In the genomic region with DNA sequence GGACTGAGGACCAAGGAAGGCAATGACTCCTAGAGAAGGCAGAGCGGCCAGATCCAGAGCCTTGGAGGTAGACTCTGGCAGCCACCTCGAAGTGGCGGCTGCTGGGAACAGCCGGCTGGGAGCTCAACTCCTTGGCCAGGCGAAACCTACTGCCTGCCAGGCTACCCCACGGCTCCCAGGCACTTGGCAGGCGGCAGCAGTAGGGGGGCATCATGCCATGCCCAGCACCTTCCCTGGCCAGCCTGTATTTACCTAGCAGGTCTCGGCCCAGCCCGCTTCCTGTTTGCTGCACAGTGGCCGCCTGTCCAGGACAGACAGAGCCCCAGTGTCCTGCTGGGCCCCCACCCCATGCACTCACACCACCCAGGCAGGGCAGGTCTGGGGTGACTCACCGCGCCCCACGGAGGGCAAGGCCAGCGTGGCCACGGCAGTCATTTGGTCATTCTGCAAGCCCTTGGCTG, we compare ENCODE assay signal across 1 cellular context.
A peak's percentile ranks its signal among the peaks of the same experiment; 100 is the strongest.
TF ChIP-seq lines count a peak whose summit lies in the region.

No MANE protein-coding gene starts in this region.

TF ChIP-seq in HepG2, 621 proteins besides CTCF, POLR2A, EP300 and RAD21 (continues in another document):
- peak; percentile 32; the same call in 1 of the 2 replicates for TF ChIP-seq ZNF792 (CRISPR knock-in tag; IDR thresholded peaks at IDR 0.05)
- no peak for TF ChIP-seq KAT2B (IDR thresholded peaks at IDR 0.05; ENCODE audit: borderline replicate concordance, low read depth, low read length)
- TF ChIP-seq ZNF121 (CRISPR knock-in tag; IDR thresholded peaks at IDR 0.05) = peak; percentile 65; the same call in 1 of the 2 replicates
- TF ChIP-seq HOXA3 (CRISPR knock-in tag; IDR thresholded peaks at IDR 0.05) = peak; percentile 45; the same call in 1 of the 2 replicates
- no peak for TF ChIP-seq CCAR2 (optimal IDR thresholded peaks at IDR 0.05; ENCODE audit: low read depth, low read length)
- TF ChIP-seq ZNF678 (CRISPR knock-in tag; IDR thresholded peaks at IDR 0.05) = no peak
- no peak for TF ChIP-seq ETV6 (CRISPR knock-in tag; conservative IDR thresholded peaks at IDR 0.05)
- peak; percentile 33; the same call in 1 of the 2 replicates for TF ChIP-seq SOX5 (CRISPR knock-in tag; IDR thresholded peaks at IDR 0.05; ENCODE audit: borderline replicate concordance)
- peak; percentile 68; the same call in 1 of the 2 replicates for TF ChIP-seq TBX2 (CRISPR knock-in tag; IDR thresholded peaks at IDR 0.05; ENCODE audit: borderline replicate concordance)
- TF ChIP-seq FOXA1 (IDR thresholded peaks at IDR 0.05) = no peak
- peak; percentile 91 for TF ChIP-seq FOXA1 (CRISPR knock-in tag; IDR thresholded peaks at IDR 0.05)
- TF ChIP-seq RXRB (CRISPR knock-in tag; IDR thresholded peaks at IDR 0.05; ENCODE audit: borderline replicate concordance) = peak; percentile 70; the same call in 1 of the 2 replicates
- TF ChIP-seq, protein P1, sequence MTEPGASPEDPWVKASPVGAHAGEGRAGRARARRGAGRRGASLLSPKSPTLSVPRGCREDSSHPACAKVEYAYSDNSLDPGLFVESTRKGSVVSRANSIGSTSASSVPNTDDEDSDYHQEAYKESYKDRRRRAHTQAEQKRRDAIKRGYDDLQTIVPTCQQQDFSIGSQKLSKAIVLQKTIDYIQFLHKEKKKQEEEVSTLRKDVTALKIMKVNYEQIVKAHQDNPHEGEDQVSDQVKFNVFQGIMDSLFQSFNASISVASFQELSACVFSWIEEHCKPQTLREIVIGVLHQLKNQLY (CRISPR knock-in tag; IDR thresholded peaks at IDR 0.05) = peak; percentile 50; the same call in 1 of the 2 replicates
- TF ChIP-seq JARID2 (CRISPR knock-in tag; IDR thresholded peaks at IDR 0.05; ENCODE audit: insufficient replicate concordance) = no peak
- TF ChIP-seq NR2F6 (IDR thresholded peaks at IDR 0.05) = no peak
- TF ChIP-seq NR2F6 (CRISPR knock-in tag; IDR thresholded peaks at IDR 0.05) = peak; percentile 83
- peak; percentile 74; the same call in 1 of the 2 replicates for TF ChIP-seq PHF21A (CRISPR knock-in tag; IDR thresholded peaks at IDR 0.05)
- peak; percentile 52; the same call in 1 of the 3 replicates for TF ChIP-seq MXI1 (IDR thresholded peaks at IDR 0.05; ENCODE audit: borderline replicate concordance, low read depth, low read length)
- TF ChIP-seq DNMT1 (CRISPR knock-in tag; IDR thresholded peaks at IDR 0.05) = no peak
- no peak for TF ChIP-seq ZNF557 (CRISPR knock-in tag; IDR thresholded peaks at IDR 0.05)
- no peak for TF ChIP-seq ATF7 (IDR thresholded peaks at IDR 0.05)
- no peak for TF ChIP-seq ATF7 (CRISPR knock-in tag; IDR thresholded peaks at IDR 0.05)
- no peak for TF ChIP-seq AHR (CRISPR knock-in tag; IDR thresholded peaks at IDR 0.05)
- TF ChIP-seq, protein P2, sequence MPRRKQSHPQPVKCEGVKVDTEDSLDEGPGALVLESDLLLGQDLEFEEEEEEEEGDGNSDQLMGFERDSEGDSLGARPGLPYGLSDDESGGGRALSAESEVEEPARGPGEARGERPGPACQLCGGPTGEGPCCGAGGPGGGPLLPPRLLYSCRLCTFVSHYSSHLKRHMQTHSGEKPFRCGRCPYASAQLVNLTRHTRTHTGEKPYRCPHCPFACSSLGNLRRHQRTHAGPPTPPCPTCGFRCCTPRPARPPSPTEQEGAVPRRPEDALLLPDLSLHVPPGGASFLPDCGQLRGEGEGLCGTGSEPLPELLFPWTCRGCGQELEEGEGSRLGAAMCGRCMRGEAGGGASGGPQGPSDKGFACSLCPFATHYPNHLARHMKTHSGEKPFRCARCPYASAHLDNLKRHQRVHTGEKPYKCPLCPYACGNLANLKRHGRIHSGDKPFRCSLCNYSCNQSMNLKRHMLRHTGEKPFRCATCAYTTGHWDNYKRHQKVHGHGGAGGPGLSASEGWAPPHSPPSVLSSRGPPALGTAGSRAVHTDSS (CRISPR knock-in tag; conservative IDR thresholded peaks at IDR 0.05) = no peak
- TF ChIP-seq MAFG (CRISPR knock-in tag; IDR thresholded peaks at IDR 0.05) = no peak
- peak; percentile 100 for TF ChIP-seq HNRNPL (IDR thresholded peaks at IDR 0.05; ENCODE audit: low read depth, low read length)
- no peak for TF ChIP-seq ZNF496 (CRISPR knock-in tag; IDR thresholded peaks at IDR 0.05; ENCODE audit: insufficient replicate concordance)
- TF ChIP-seq, protein P3, sequence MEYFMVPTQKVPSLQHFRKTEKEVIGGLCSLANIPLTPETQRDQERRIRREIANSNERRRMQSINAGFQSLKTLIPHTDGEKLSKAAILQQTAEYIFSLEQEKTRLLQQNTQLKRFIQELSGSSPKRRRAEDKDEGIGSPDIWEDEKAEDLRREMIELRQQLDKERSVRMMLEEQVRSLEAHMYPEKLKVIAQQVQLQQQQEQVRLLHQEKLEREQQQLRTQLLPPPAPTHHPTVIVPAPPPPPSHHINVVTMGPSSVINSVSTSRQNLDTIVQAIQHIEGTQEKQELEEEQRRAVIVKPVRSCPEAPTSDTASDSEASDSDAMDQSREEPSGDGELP (IDR thresholded peaks at IDR 0.05; ENCODE audit: borderline replicate concordance, low read depth) = peak; percentile 64; the same call in 1 of the 2 replicates
- TF ChIP-seq RBFOX2 (IDR thresholded peaks at IDR 0.05; ENCODE audit: low read depth, low read length) = peak; percentile 52
- TF ChIP-seq, protein P4, sequence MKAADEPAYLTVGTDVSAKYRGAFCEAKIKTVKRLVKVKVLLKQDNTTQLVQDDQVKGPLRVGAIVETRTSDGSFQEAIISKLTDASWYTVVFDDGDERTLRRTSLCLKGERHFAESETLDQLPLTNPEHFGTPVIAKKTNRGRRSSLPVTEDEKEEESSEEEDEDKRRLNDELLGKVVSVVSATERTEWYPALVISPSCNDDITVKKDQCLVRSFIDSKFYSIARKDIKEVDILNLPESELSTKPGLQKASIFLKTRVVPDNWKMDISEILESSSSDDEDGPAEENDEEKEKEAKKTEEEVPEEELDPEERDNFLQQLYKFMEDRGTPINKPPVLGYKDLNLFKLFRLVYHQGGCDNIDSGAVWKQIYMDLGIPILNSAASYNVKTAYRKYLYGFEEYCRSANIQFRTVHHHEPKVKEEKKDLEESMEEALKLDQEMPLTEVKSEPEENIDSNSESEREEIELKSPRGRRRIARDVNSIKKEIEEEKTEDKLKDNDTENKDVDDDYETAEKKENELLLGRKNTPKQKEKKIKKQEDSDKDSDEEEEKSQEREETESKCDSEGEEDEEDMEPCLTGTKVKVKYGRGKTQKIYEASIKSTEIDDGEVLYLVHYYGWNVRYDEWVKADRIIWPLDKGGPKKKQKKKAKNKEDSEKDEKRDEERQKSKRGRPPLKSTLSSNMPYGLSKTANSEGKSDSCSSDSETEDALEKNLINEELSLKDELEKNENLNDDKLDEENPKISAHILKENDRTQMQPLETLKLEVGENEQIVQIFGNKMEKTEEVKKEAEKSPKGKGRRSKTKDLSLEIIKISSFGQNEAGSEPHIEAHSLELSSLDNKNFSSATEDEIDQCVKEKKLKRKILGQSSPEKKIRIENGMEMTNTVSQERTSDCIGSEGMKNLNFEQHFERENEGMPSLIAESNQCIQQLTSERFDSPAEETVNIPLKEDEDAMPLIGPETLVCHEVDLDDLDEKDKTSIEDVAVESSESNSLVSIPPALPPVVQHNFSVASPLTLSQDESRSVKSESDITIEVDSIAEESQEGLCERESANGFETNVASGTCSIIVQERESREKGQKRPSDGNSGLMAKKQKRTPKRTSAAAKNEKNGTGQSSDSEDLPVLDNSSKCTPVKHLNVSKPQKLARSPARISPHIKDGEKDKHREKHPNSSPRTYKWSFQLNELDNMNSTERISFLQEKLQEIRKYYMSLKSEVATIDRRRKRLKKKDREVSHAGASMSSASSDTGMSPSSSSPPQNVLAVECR (CRISPR knock-in tag; IDR thresholded peaks at IDR 0.05; ENCODE audit: borderline replicate concordance) = peak; percentile 14; the same call in 1 of the 2 replicates
- TF ChIP-seq HMG20A (CRISPR knock-in tag; IDR thresholded peaks at IDR 0.05; ENCODE audit: borderline replicate concordance) = peak; percentile 72; the same call in 1 of the 2 replicates
- TF ChIP-seq HDAC2 (CRISPR knock-in tag; IDR thresholded peaks at IDR 0.05) = peak; percentile 90
- 0 out of 2 replicates have a peak, but pooled peaks have one; percentile 53 for TF ChIP-seq ZNF350 (CRISPR knock-in tag; IDR thresholded peaks at IDR 0.05; ENCODE audit: borderline replicate concordance, low read depth)
- TF ChIP-seq KDM3A (CRISPR knock-in tag; IDR thresholded peaks at IDR 0.05; ENCODE audit: low read depth) = peak; percentile 32; the same call in 1 of the 2 replicates
- TF ChIP-seq, protein P5, sequence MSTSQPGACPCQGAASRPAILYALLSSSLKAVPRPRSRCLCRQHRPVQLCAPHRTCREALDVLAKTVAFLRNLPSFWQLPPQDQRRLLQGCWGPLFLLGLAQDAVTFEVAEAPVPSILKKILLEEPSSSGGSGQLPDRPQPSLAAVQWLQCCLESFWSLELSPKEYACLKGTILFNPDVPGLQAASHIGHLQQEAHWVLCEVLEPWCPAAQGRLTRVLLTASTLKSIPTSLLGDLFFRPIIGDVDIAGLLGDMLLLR (CRISPR knock-in tag; IDR thresholded peaks at IDR 0.05) = no peak
- TF ChIP-seq, protein P6, sequence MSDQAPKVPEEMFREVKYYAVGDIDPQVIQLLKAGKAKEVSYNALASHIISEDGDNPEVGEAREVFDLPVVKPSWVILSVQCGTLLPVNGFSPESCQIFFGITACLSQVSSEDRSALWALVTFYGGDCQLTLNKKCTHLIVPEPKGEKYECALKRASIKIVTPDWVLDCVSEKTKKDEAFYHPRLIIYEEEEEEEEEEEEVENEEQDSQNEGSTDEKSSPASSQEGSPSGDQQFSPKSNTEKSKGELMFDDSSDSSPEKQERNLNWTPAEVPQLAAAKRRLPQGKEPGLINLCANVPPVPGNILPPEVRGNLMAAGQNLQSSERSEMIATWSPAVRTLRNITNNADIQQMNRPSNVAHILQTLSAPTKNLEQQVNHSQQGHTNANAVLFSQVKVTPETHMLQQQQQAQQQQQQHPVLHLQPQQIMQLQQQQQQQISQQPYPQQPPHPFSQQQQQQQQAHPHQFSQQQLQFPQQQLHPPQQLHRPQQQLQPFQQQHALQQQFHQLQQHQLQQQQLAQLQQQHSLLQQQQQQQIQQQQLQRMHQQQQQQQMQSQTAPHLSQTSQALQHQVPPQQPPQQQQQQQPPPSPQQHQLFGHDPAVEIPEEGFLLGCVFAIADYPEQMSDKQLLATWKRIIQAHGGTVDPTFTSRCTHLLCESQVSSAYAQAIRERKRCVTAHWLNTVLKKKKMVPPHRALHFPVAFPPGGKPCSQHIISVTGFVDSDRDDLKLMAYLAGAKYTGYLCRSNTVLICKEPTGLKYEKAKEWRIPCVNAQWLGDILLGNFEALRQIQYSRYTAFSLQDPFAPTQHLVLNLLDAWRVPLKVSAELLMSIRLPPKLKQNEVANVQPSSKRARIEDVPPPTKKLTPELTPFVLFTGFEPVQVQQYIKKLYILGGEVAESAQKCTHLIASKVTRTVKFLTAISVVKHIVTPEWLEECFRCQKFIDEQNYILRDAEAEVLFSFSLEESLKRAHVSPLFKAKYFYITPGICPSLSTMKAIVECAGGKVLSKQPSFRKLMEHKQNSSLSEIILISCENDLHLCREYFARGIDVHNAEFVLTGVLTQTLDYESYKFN (CRISPR knock-in tag; conservative IDR thresholded peaks at IDR 0.05) = peak; percentile 67
- peak; percentile 83 for TF ChIP-seq FOSL1 (CRISPR knock-in tag; IDR thresholded peaks at IDR 0.05; ENCODE audit: borderline replicate concordance)
- no peak for TF ChIP-seq NR2C2 (CRISPR knock-in tag; IDR thresholded peaks at IDR 0.05; ENCODE audit: borderline replicate concordance)
- TF ChIP-seq SOX13 (IDR thresholded peaks at IDR 0.05) = no peak
- peak in 1 of 2 experiments; percentile 55; a peak in 1 of 4 replicates for TF ChIP-seq SOX13 (CRISPR knock-in tag; conservative IDR thresholded peaks at IDR 0.05 in 1 of 2, IDR thresholded peaks at IDR 0.05 in 1 of 2)
- peak; percentile 88 for TF ChIP-seq DPF2 (CRISPR knock-in tag; IDR thresholded peaks at IDR 0.05; ENCODE audit: borderline replicate concordance, low read depth)
- TF ChIP-seq CBX5 (CRISPR knock-in tag; IDR thresholded peaks at IDR 0.05; ENCODE audit: borderline replicate concordance) = 0 out of 2 replicates have a peak, but pooled peaks have one; percentile 44
- TF ChIP-seq, protein P7, sequence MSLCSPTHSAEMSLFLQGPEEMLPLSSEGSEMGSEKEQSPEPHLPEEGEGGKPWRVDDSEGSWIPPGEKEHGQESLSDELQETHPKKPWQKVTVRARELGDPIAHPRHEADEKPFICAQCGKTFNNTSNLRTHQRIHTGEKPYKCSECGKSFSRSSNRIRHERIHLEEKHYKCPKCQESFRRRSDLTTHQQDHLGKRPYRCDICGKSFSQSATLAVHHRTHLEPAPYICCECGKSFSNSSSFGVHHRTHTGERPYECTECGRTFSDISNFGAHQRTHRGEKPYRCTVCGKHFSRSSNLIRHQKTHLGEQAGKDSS (CRISPR knock-in tag; IDR thresholded peaks at IDR 0.05; ENCODE audit: borderline replicate concordance, low read depth) = peak; percentile 55; the same call in 1 of the 2 replicates
- TF ChIP-seq ZNF296 (CRISPR knock-in tag; conservative IDR thresholded peaks at IDR 0.05) = peak; percentile 78; the same call in 1 of the 2 replicates
- TF ChIP-seq ZNF768 (CRISPR knock-in tag; IDR thresholded peaks at IDR 0.05) = no peak; the same call in 1 of the 2 replicates
